8 cellular contexts compared by ENCODE assay signal in the genomic region with DNA sequence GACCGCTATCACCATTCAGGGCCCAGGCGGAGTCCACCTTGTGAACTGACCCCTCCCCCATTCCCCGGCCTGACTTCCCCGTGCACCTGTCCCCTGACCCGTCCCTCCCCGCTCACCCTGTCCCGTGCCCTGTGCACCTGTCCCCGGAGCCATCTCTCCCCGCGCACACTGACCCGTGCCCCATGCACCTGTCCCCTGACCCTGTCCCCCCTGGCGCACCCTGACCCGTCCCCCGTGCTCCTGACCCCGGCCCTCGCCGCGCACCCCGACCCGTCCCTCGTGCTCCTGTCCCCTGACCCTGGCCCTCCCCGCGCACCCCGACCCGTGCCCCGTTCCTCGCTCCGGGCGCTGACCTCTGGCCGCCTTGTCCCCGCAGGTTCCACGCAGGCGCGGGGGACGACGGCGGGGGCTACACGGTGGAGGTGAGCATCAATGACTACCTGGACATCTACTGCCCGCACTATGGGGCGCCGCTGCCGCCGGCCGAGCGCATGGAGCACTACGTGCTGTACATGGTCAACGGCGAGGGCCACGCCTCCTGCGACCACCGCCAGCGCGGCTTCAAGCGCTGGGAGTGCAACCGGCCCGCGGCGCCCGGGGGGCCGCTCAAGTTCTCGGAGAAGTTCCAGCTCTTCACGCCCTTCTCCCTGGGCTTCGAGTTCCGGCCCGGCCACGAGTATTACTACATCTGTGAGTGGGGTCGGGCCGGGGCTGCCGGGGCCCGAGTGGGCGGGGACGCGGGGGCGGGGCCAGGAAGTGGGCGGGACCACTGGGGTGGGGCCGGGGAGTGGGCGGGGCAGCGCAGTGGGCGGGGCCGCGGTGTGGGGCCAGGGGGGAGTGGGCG. TPM values are rescaled to one million over a fixed set of nuclear protein-coding genes. Genes with fewer than 3 reads are reported as not detected.
DNase-seq lines count a peak whose midpoint lies in the region; ATAC-seq and TF ChIP-seq lines count a peak whose summit lies in the region.

No MANE protein-coding gene starts in this region.

- no peak overlapping the region for H3K9ac ChIP-seq in fibroblast of lung (ENCODE audit: insufficient read depth, low read length)

- in situ Hi-C loops in brain microvascular endothelial cell (cut with HindIII; ENCODE audit: low pct_ligation_motif_present, low sequenced_read_pairs) = no loop called here

- H3K9me3 ChIP-seq in fibroblast of lung (ENCODE audit: control insufficient read depth, insufficient read depth, low read depth, low read length) = no peaks in the 10 kb centered on the region
- no peaks in the 10 kb centered on the region for H3K9me3 ChIP-seq in esophagus squamous epithelium

- no peaks in the 10 kb centered on the region for H3K4me1 ChIP-seq in fibroblast of lung (ENCODE audit: control insufficient read depth, extremely low read depth, insufficient read depth, low read length)
- H3K4me1 ChIP-seq in esophagus squamous epithelium = peaks cover 0 to 17% (median 7%) of the 10 kb centered on the region in 3 donors

- H3K36me3 ChIP-seq in fibroblast of lung (ENCODE audit: control insufficient read depth, insufficient read depth, low read length) (no peaks in the 10 kb centered on the region), brain microvascular endothelial cell (replicated peaks) (no peaks in the 10 kb centered on the region), esophagus squamous epithelium (no peaks in the 10 kb centered on the region)

- peak overlapping the region; percentile 13 for H3K4me2 ChIP-seq in fibroblast of lung (ENCODE audit: extremely low read depth, insufficient read depth, low read length)

- TF ChIP-seq CTCF in fibroblast of lung (conservative IDR thresholded peaks at IDR 0.05 in 1 of 2, IDR thresholded peaks at IDR 0.05 in 1 of 2; ENCODE audit: low read depth in 1 of 2, low read length in 2 of 2) = no peak
- TF ChIP-seq CTCF in brain microvascular endothelial cell (IDR thresholded peaks at IDR 0.05; ENCODE audit: low read depth, low read length, missing control alignments) = no peak
- TF ChIP-seq CTCF in esophagus squamous epithelium (IDR thresholded peaks at IDR 0.05) = no peak

- H4K20me1 ChIP-seq in fibroblast of lung (ENCODE audit: control insufficient read depth, extremely low read depth, insufficient read depth, low read length) = no peaks in the 10 kb centered on the region

- no peaks in the 10 kb centered on the region for H3K79me2 ChIP-seq in fibroblast of lung (ENCODE audit: control insufficient read depth, insufficient read depth, low read length)

- peak; percentile 66 for DNase-seq in GM19238 (ENCODE audit: insufficient read length, low spot score)
- DNase-seq in T-helper 9 cell = peak; percentile 42
- no peak for DNase-seq in fibroblast of lung (ENCODE audit: low read depth in 2 of 2)
- peak; percentile 48 for DNase-seq in stimulated activated CD4-positive, alpha-beta T cell treated with anti-CD3 and anti-CD28 coated beads, Interleukin-1b, Interleukin-23, amount 100 ng/mL, for 48 hours
- DNase-seq in brain microvascular endothelial cell = no peak
- DNase-seq in DMS79 (lab: John Stamatoyannopoulos, UW) = no peak
- no peak for DNase-seq in esophagus squamous epithelium (lab: John Stamatoyannopoulos, UW)

- TF ChIP-seq POLR2A in esophagus squamous epithelium (IDR thresholded peaks at IDR 0.05) = no peak

- H3K27me3 ChIP-seq in fibroblast of lung (ENCODE audit: control insufficient read depth, insufficient read depth, low read length) = no peaks in the 10 kb centered on the region
- H3K27me3 ChIP-seq in brain microvascular endothelial cell (replicated peaks) = peaks cover 5% of the 10 kb centered on the region
- H3K27me3 ChIP-seq in esophagus squamous epithelium = peaks cover 0 to 82% (median 10%) of the 10 kb centered on the region in 4 donors

- ATAC-seq in HG03280 (IDR thresholded peaks at IDR 0.05; ENCODE audit: unreplicated experiment) = no peak

- 33% methylated on average over 12 of the region's 82 CpGs; no CpG with 5 or more reads in 1 of the 2 donors for WGBS in esophagus squamous epithelium, 2 donors

- H2AFZ ChIP-seq in fibroblast of lung (ENCODE audit: low read length) = no peak overlapping the region

- no peak overlapping the region for H3K27ac ChIP-seq in fibroblast of lung (ENCODE audit: insufficient read depth, low read length)
- no peak overlapping the region for H3K27ac ChIP-seq in brain microvascular endothelial cell
- H3K27ac ChIP-seq in esophagus squamous epithelium = no peak overlapping the region

- intact Hi-C loops in esophagus squamous epithelium (cut with DNase I) = no loop called here

- H3K4me3 ChIP-seq in fibroblast of lung (replicated peaks in 1 of 4; ENCODE audit: control extremely low read depth in 1 of 4, insufficient read depth in 1 of 4, low read depth in 3 of 4, low read length in 4 of 4) (no peak overlapping the region), brain microvascular endothelial cell (ENCODE audit: low read depth, low read length) (no peak overlapping the region), esophagus squamous epithelium (peak overlapping the region in 2 of 4 donors; percentile 16 to 40)

RNA-seq across cellular contexts. Expression of a gene that starts 9.7 kb away (rescaled TPM):
- total RNA-seq in fibroblast of lung (0.17 TPM in 1 of 2 replicates, not detected in the other), esophagus squamous epithelium (not detected)
- polyA plus RNA-seq in fibroblast of lung = not detected in 2 replicates
- polyA plus RNA-seq in fibroblast of lung (2012) = not detected in 2 replicates
- polyA minus RNA-seq in fibroblast of lung (ENCODE audit: low replicate concordance) = not detected in 2 replicates

RNA-seq across cellular contexts. Expression of a gene that starts 20.1 kb away (rescaled TPM):
- total RNA-seq in fibroblast of lung = 22.5 and 24.7 TPM in 2 replicates
- polyA plus RNA-seq in fibroblast of lung = 16.1 and 23.7 TPM in 2 replicates
- 34.6 and 64.3 TPM in 2 replicates for polyA plus RNA-seq in fibroblast of lung (2012)
- polyA minus RNA-seq in fibroblast of lung (ENCODE audit: low replicate concordance) = 12.0 and 14.1 TPM in 2 replicates
- total RNA-seq in esophagus squamous epithelium = 10 to 100 TPM; 31.5 to 69.8 (median 50.5) TPM

RNA-seq across cellular contexts. Expression of a gene that starts 26.3 kb away (rescaled TPM):
- 104 and 110 TPM in 2 replicates for total RNA-seq in fibroblast of lung
- polyA plus RNA-seq in fibroblast of lung = 260 and 298 TPM in 2 replicates
- polyA plus RNA-seq in fibroblast of lung (2012) = 315 and 327 TPM in 2 replicates
- 45.9 and 74.1 TPM in 2 replicates for polyA minus RNA-seq in fibroblast of lung (ENCODE audit: low replicate concordance)
- total RNA-seq in esophagus squamous epithelium = 100 to 1,000 TPM; 116 to 415 (median 238) TPM

RNA-seq across cellular contexts. Expression of a gene that starts 47.0 kb away (rescaled TPM):
- total RNA-seq in fibroblast of lung = 13.6 and 18.8 TPM in 2 replicates
- 12.0 and 18.0 TPM in 2 replicates for polyA plus RNA-seq in fibroblast of lung
- polyA plus RNA-seq in fibroblast of lung (2012) = 30.3 and 40.2 TPM in 2 replicates
- polyA minus RNA-seq in fibroblast of lung (ENCODE audit: low replicate concordance) = 27.6 and 36.6 TPM in 2 replicates
- total RNA-seq in esophagus squamous epithelium = 10 to 100 TPM; 12.4 to 65.0 (median 40.4) TPM

RNA-seq across cellular contexts. Expression of a gene that starts 53.8 kb away (rescaled TPM):
- total RNA-seq in fibroblast of lung = 13.4 and 20.5 TPM in 2 replicates
- polyA plus RNA-seq in fibroblast of lung = 53.8 and 79.8 TPM in 2 replicates
- 174 and 278 TPM in 2 replicates for polyA plus RNA-seq in fibroblast of lung (2012)
- 23.2 and 31.0 TPM in 2 replicates for polyA minus RNA-seq in fibroblast of lung (ENCODE audit: low replicate concordance)
- 100 to 1,000 TPM in 3 of 4 donors, 10 to 100 TPM in 1; 83.4 to 171 (median 132) TPM for total RNA-seq in esophagus squamous epithelium

Comparison
In these comparisons a context has a peak if more than half of its experiments do, and no peak if none do; other contexts are left out.
1. DNase-seq: peak in GM19238 (single experiment), T-helper 9 cell (single experiment) and stimulated activated CD4-positive, alpha-beta T cell treated with anti-CD3 and anti-CD28 coated beads, Interleukin-1b, Interleukin-23, amount 100 ng/mL, for 48 hours (single experiment); none in fibroblast of lung (0 of 2), brain microvascular endothelial cell (single experiment), DMS79 (single experiment) and esophagus squamous epithelium (single experiment).